Comparison of ENCODE assay signal across 18 cellular contexts in genomic region chr12:54961190-54961589, GRCh38. TPM values are rescaled to one million over a fixed set of nuclear protein-coding genes. Genes with fewer than 3 reads are reported as not detected.
DNase-seq lines count a peak whose midpoint lies in the region; ATAC-seq and TF ChIP-seq lines count a peak whose summit lies in the region.
"Had no signal": no experiment of that assay in that cellular context is flagged by ENCODE, and none has a peak within 500 bp of the region (broad histone marks: within the 10 kb centered on the region; RNA-seq: fewer than 3 reads in every experiment).

No MANE protein-coding gene starts in this region.

- H3K9me3 ChIP-seq in CD4-positive, CD25-positive, alpha-beta regulatory T cell (ENCODE audit: control insufficient read depth in 2 of 2, low read length in 2 of 2), result no peaks in the 10 kb centered on the region
- H3K9me3 ChIP-seq: BLaER1, Caco-2 had no signal

- H3K4me1 Mint-ChIP-seq in T-helper 2 cell treated with Interferon-gamma antibody and Interleukin-4, amounts not matched to agents 5 μg/mL and 100 μg/mL, for 36 hours (ENCODE audit: low read depth), result peaks cover 79% of the 10 kb centered on the region
- peaks cover 29 to 69% (median 52%) of the 10 kb centered on the region in 4 donors for H3K4me1 Mint-ChIP-seq in CD4-positive, CD25-positive, alpha-beta regulatory T cell
- H3K4me1 Mint-ChIP-seq in activated CD4-positive, alpha-beta memory T cell treated with anti-CD3 and anti-CD28 coated beads, Interleukin-2, amount 10 ng/mL, durations not matched to agents 7 days and 5 days, result peaks cover 61% of the 10 kb centered on the region

- CTCF ChIA-PET in activated CD4-positive, alpha-beta memory T cell treated with anti-CD3 and anti-CD28 coated beads, Interleukin-2, amount 10 ng/mL, durations not matched to agents 7 days and 5 days (lab: Charles Lee), result interaction anchor here (1.2 to 6.4 kb wide), 5 partner anchors 15 to 211 kb away, joined by 3 to 73 read pairs (median 5); no protein-coding TSS in a partner anchor

- TF ChIP-seq CTCF in GM13976 (IDR thresholded peaks at IDR 0.05; ENCODE audit: borderline replicate concordance, control extremely low read depth, extremely low read depth, insufficient read depth, missing control alignments), result no peak

- no peak for ATAC-seq in CD4-positive, CD25-positive, alpha-beta regulatory T cell (ENCODE audit: low read depth in 2 of 2)
- ATAC-seq in GM21526 (IDR thresholded peaks at IDR 0.05; ENCODE audit: low FRiP score, unreplicated experiment), result no peak
- ATAC-seq: PC-3 had no signal

- POLR2A ChIA-PET in activated CD4-positive, alpha-beta memory T cell treated with anti-CD3 and anti-CD28 coated beads, Interleukin-2, amount 10 ng/mL, durations not matched to agents 7 days and 5 days (lab: Charles Lee), result interaction anchor here (2.5 to 4.4 kb wide), 2 partner anchors 18 to 22 kb away, joined by 10 to 24 read pairs; no protein-coding TSS in a partner anchor

- peak overlapping the region; percentile 41 for H3K27ac ChIP-seq in CD4-positive, CD25-positive, alpha-beta regulatory T cell (ENCODE audit: insufficient read depth, low read length, poor library complexity, severe bottlenecking)
- H3K27ac ChIP-seq in caudate nucleus (ENCODE audit: low read depth, low read length), result peak overlapping the region; percentile 60
- H3K27ac ChIP-seq: BLaER1 had no signal

- H3K27me3 Mint-ChIP-seq in T-helper 2 cell treated with Interferon-gamma antibody and Interleukin-4, amounts not matched to agents 5 μg/mL and 100 μg/mL, for 36 hours (ENCODE audit: low read depth), result no peaks in the 10 kb centered on the region
- no peaks in the 10 kb centered on the region for H3K27me3 Mint-ChIP-seq in CD4-positive, CD25-positive, alpha-beta regulatory T cell
- no peaks in the 10 kb centered on the region for H3K27me3 Mint-ChIP-seq in activated CD4-positive, alpha-beta memory T cell treated with anti-CD3 and anti-CD28 coated beads, Interleukin-2, amount 10 ng/mL, durations not matched to agents 7 days and 5 days

- H3K36me3 Mint-ChIP-seq in T-helper 2 cell treated with Interferon-gamma antibody and Interleukin-4, amounts not matched to agents 5 μg/mL and 100 μg/mL, for 36 hours (ENCODE audit: low read depth), result peaks cover 91% of the 10 kb centered on the region
- H3K36me3 Mint-ChIP-seq in CD4-positive, CD25-positive, alpha-beta regulatory T cell, result peaks cover 67% of the 10 kb centered on the region
- peaks cover 91% of the 10 kb centered on the region for H3K36me3 Mint-ChIP-seq in activated CD4-positive, alpha-beta memory T cell treated with anti-CD3 and anti-CD28 coated beads, Interleukin-2, amount 10 ng/mL, durations not matched to agents 7 days and 5 days (ENCODE audit: low read depth)

- peaks cover 31% of the 10 kb centered on the region for H3K4me1 ChIP-seq in CD4-positive, CD25-positive, alpha-beta regulatory T cell (ENCODE audit: control insufficient read depth, insufficient read depth, low read length, poor library complexity, severe bottlenecking)
- H3K4me1 ChIP-seq: Caco-2 had no signal

- no peak overlapping the region for H3K4me3 ChIP-seq in CD4-positive, CD25-positive, alpha-beta regulatory T cell (ENCODE audit: low read depth, low read length)
- H3K4me3 ChIP-seq: BLaER1 had no signal

- peaks cover 83% of the 10 kb centered on the region for H3K36me3 ChIP-seq in CD4-positive, CD25-positive, alpha-beta regulatory T cell (ENCODE audit: control insufficient read depth, insufficient read depth, low read length)
- H3K36me3 ChIP-seq: BLaER1 had no signal

- in situ Hi-C loops in GM13976 (cut with MboI; ENCODE audit: low sequenced_read_pairs, unreplicated experiment), result loop anchor here (25.0 kb wide), 1 partner anchor 224 kb away; no protein-coding TSS in a partner anchor

- H3K27me3 ChIP-seq in CD4-positive, CD25-positive, alpha-beta regulatory T cell (ENCODE audit: control insufficient read depth, insufficient read depth, low read length), result no peaks in the 10 kb centered on the region
- H3K27me3 ChIP-seq: BLaER1 had no signal

- peak overlapping the region; percentile 47 for H3K27ac Mint-ChIP-seq in T-helper 2 cell treated with Interferon-gamma antibody and Interleukin-4, amounts not matched to agents 5 μg/mL and 100 μg/mL, for 36 hours
- H3K27ac Mint-ChIP-seq in CD4-positive, CD25-positive, alpha-beta regulatory T cell, result peak overlapping the region in 1 of 3 donors; percentile 77
- peak overlapping the region; percentile 34 for H3K27ac Mint-ChIP-seq in activated CD4-positive, alpha-beta memory T cell treated with anti-CD3 and anti-CD28 coated beads, Interleukin-2, amount 10 ng/mL, durations not matched to agents 7 days and 5 days

- no peak for DNase-seq in T-helper 2 cell treated with Interferon-gamma antibody and Interleukin-4, amounts not matched to agents 5 μg/mL and 100 μg/mL, for 36 hours (ENCODE audit: low spot score)
- no peak for DNase-seq in T-helper 2 cell
- DNase-seq in CD4-positive, CD25-positive, alpha-beta regulatory T cell, result no peak
- DNase-seq in activated CD4-positive, alpha-beta memory T cell treated with anti-CD3 and anti-CD28 coated beads, Interleukin-2, amount 10 ng/mL, durations not matched to agents 7 days and 5 days, result no peak
- DNase-seq in caudate nucleus (lab: John Stamatoyannopoulos, UW), result peak in 29 of 61 donors; percentile 13 to 88 (median 30)
- DNase-seq in GM13976 (ENCODE audit: low spot score), result no peak
- DNase-seq in effector CD4-positive, alpha-beta T cell, result no peak
- DNase-seq: 8988T, Caco-2, KG1, NCI-H1105, NCI-H187, NCI-H446, NCI-H748 treated with DMSO at 0.1 percent for 48 hours, PC-3 had no signal

- H3K9me3 Mint-ChIP-seq in T-helper 2 cell treated with Interferon-gamma antibody and Interleukin-4, amounts not matched to agents 5 μg/mL and 100 μg/mL, for 36 hours, result no peaks in the 10 kb centered on the region
- H3K9me3 Mint-ChIP-seq in CD4-positive, CD25-positive, alpha-beta regulatory T cell, result no peaks in the 10 kb centered on the region
- no peaks in the 10 kb centered on the region for H3K9me3 Mint-ChIP-seq in activated CD4-positive, alpha-beta memory T cell treated with anti-CD3 and anti-CD28 coated beads, Interleukin-2, amount 10 ng/mL, durations not matched to agents 7 days and 5 days

- H3K4me3 Mint-ChIP-seq in T-helper 2 cell treated with Interferon-gamma antibody and Interleukin-4, amounts not matched to agents 5 μg/mL and 100 μg/mL, for 36 hours, result peak overlapping the region; percentile 28
- H3K4me3 Mint-ChIP-seq in CD4-positive, CD25-positive, alpha-beta regulatory T cell, result peak overlapping the region in 1 of 4 donors; percentile 36
- H3K4me3 Mint-ChIP-seq in activated CD4-positive, alpha-beta memory T cell treated with anti-CD3 and anti-CD28 coated beads, Interleukin-2, amount 10 ng/mL, durations not matched to agents 7 days and 5 days, result no peak overlapping the region

RNA-seq across cellular contexts. Expression of gene TESPA1, which starts 23.4 kb away (rescaled TPM):
- 93.8 TPM for total RNA-seq in CD4-positive, CD25-positive, alpha-beta regulatory T cell
- polyA plus RNA-seq in CD4-positive, CD25-positive, alpha-beta regulatory T cell, result 100 to 1,000 TPM in 2 of 4 donors, 10 to 100 TPM in 2; 78.0 to 121 (median 100) TPM
- total RNA-seq in activated CD4-positive, alpha-beta memory T cell treated with anti-CD3 and anti-CD28 coated beads, Interleukin-2, amount 10 ng/mL, durations not matched to agents 7 days and 5 days, result 100 to 1,000 TPM; 111 to 112 TPM
- total RNA-seq: Caco-2, MCF 10A, PC-3 had no signal

RNA-seq across cellular contexts. Expression of gene NEUROD4, which starts 58.6 kb away (rescaled TPM):
- total RNA-seq in CD4-positive, CD25-positive, alpha-beta regulatory T cell, result not detected
- not detected for polyA plus RNA-seq in CD4-positive, CD25-positive, alpha-beta regulatory T cell
- total RNA-seq in activated CD4-positive, alpha-beta memory T cell treated with anti-CD3 and anti-CD28 coated beads, Interleukin-2, amount 10 ng/mL, durations not matched to agents 7 days and 5 days, result not detected
- total RNA-seq: Caco-2, MCF 10A, PC-3 had no signal
